Comparison of ENCODE assay signal across 8 cellular contexts in genomic region chr3:5026046-5026362, GRCh38. TPM values are rescaled to one million over a fixed set of nuclear protein-coding genes. Genes with fewer than 3 reads are reported as not detected.
DNase-seq lines count a peak whose midpoint lies in the region; ATAC-seq and TF ChIP-seq lines count a peak whose summit lies in the region.

No MANE protein-coding gene starts in this region.

- peak overlapping the region; percentile 72 for H3K27ac ChIP-seq in VCaP
- peak overlapping the region; percentile 79 for H3K27ac ChIP-seq in fibroblast of lung (ENCODE audit: insufficient read depth, low read length)
- H3K27ac ChIP-seq in prostate gland = peak overlapping the region; percentile 71 to 77

- no peak overlapping the region for H2AFZ ChIP-seq in fibroblast of lung (ENCODE audit: low read length)

- H3K4me1 ChIP-seq in Caco-2 (peaks cover 27% of the 10 kb centered on the region), fibroblast of lung (ENCODE audit: control insufficient read depth, extremely low read depth, insufficient read depth, low read length) (peaks cover 19% of the 10 kb centered on the region), prostate gland (replicated peaks) (no peaks in the 10 kb centered on the region)

- no peaks in the 10 kb centered on the region for H3K27me3 ChIP-seq in Caco-2 (replicated peaks; ENCODE audit: control insufficient read depth, insufficient read depth, low read length)
- no peaks in the 10 kb centered on the region for H3K27me3 ChIP-seq in fibroblast of lung (ENCODE audit: control insufficient read depth, insufficient read depth, low read length)
- H3K27me3 ChIP-seq in prostate gland (replicated peaks; ENCODE audit: insufficient read depth) = no peaks in the 10 kb centered on the region

- H3K27ac Mint-ChIP-seq in Caco-2 (ENCODE audit: unreplicated experiment) = peak overlapping the region; percentile 93

- TF ChIP-seq CTCF in Caco-2 (IDR thresholded peaks at IDR 0.05; ENCODE audit: insufficient read depth in 1 of 2, low read depth in 1 of 2, low read length in 1 of 2, severe bottlenecking in 1 of 2, unreplicated experiment in 1 of 2) (no peak), VCaP (conservative IDR thresholded peaks at IDR 0.05) (no peak), fibroblast of lung (conservative IDR thresholded peaks at IDR 0.05 in 1 of 2, IDR thresholded peaks at IDR 0.05 in 1 of 2; ENCODE audit: low read depth in 1 of 2, low read length in 2 of 2) (no peak), prostate gland (IDR thresholded peaks at IDR 0.05) (no peak)

- H3K27me3 Mint-ChIP-seq in Caco-2 (ENCODE audit: insufficient read depth, unreplicated experiment) = no peaks in the 10 kb centered on the region

- intact Hi-C loops in Caco-2 (cut with micrococcal nuclease; ENCODE audit: unreplicated experiment) (loop anchor here (1.0 kb wide), 2 partner anchors 48 to 315 kb away; no protein-coding TSS in a partner anchor), prostate gland (cut with DNase I) (loop anchor here (5.0 kb wide), 3 partner anchors 39 to 314 kb away; no protein-coding TSS in a partner anchor), head of caudate nucleus (cut with DNase I) (loop anchor here (5.0 kb wide), 1 partner anchor 39 kb away; no protein-coding TSS in a partner anchor)

- no peaks in the 10 kb centered on the region for H3K79me2 ChIP-seq in fibroblast of lung (ENCODE audit: control insufficient read depth, insufficient read depth, low read length)

- 32% methylated on average over 5 of the region's 5 CpGs for WGBS in prostate gland

- H3K4me2 ChIP-seq in fibroblast of lung (ENCODE audit: extremely low read depth, insufficient read depth, low read length) = peak overlapping the region; percentile 55

- H3K4me1 Mint-ChIP-seq in Caco-2 (ENCODE audit: low read depth, unreplicated experiment) = peaks cover 32% of the 10 kb centered on the region

- H3K4me3 Mint-ChIP-seq in Caco-2 (ENCODE audit: unreplicated experiment) = peak overlapping the region; percentile 88

- no TSS peak for BruUV-seq in Caco-2 (replicated peaks; lab: Mats Ljungman, UMichigan)

- ATAC-seq in GM18505 (IDR thresholded peaks at IDR 0.05; ENCODE audit: unreplicated experiment) = no peak

- CTCF ChIA-PET in Caco-2 (lab: Charles Lee) = interaction anchor here (0.6 to 1.8 kb wide), 6 partner anchors 9 to 417 kb away, joined by 3 to 8 read pairs (median 4); partner anchors contain the start of gene BHLHE40

- H3K36me3 ChIP-seq in Caco-2 (ENCODE audit: control insufficient read depth, insufficient read depth, low read length) (no peaks in the 10 kb centered on the region), fibroblast of lung (ENCODE audit: control insufficient read depth, insufficient read depth, low read length) (no peaks in the 10 kb centered on the region), prostate gland (no peaks in the 10 kb centered on the region)

- DNase-seq in Caco-2 (no peak), fibroblast of lung (ENCODE audit: low read depth in 2 of 2) (no peak), prostate gland (ENCODE audit: low spot score) (no peak), head of caudate nucleus (no peak), NCI-H2196 (lab: John Stamatoyannopoulos, UW; ENCODE audit: unreplicated experiment) (no peak), 8988T (no peak)

- POLR2A ChIA-PET in Caco-2 (lab: Charles Lee) = no interaction called here

- H3K36me3 Mint-ChIP-seq in Caco-2 (ENCODE audit: insufficient read depth, unreplicated experiment) = peaks cover 5% of the 10 kb centered on the region

- no peak for TF ChIP-seq POLR2A in prostate gland (IDR thresholded peaks at IDR 0.05)
- TF ChIP-seq POLR2A in GM18505 (IDR thresholded peaks at IDR 0.05; ENCODE audit: borderline replicate concordance, extremely low read depth, insufficient read depth, insufficient read length) = no peak

- no peaks in the 10 kb centered on the region for H3K9me3 Mint-ChIP-seq in Caco-2 (ENCODE audit: unreplicated experiment)

- H3K4me3 ChIP-seq in Caco-2 (ENCODE audit: low read depth, low read length) (0 out of 2 replicates have a peak overlapping the region, but pooled peaks have one; percentile 48), fibroblast of lung (replicated peaks in 1 of 4; ENCODE audit: control extremely low read depth in 1 of 4, insufficient read depth in 1 of 4, low read depth in 3 of 4, low read length in 4 of 4) (peak overlapping the region in 2 of 4 experiments; percentile 12 to 64), prostate gland (peak overlapping the region; percentile 34 to 36)

- H3K9me3 ChIP-seq in Caco-2 (no peaks in the 10 kb centered on the region), fibroblast of lung (ENCODE audit: control insufficient read depth, insufficient read depth, low read depth, low read length) (no peaks in the 10 kb centered on the region), prostate gland (no peaks in the 10 kb centered on the region)

- peak overlapping the region; percentile 82 for H3K9ac ChIP-seq in fibroblast of lung (ENCODE audit: insufficient read depth, low read length)

- no peaks in the 10 kb centered on the region for H4K20me1 ChIP-seq in fibroblast of lung (ENCODE audit: control insufficient read depth, extremely low read depth, insufficient read depth, low read length)

RNA-seq across cellular contexts. Expression of gene BHLHE40, which starts 46.8 kb away (rescaled TPM):
- total RNA-seq in Caco-2 (2022) = 8.5 and 8.7 TPM in 2 replicates
- total RNA-seq in fibroblast of lung = 12.8 and 16.7 TPM in 2 replicates
- polyA plus RNA-seq in fibroblast of lung = 20.8 and 28.4 TPM in 2 replicates
- polyA plus RNA-seq in fibroblast of lung (2012) = 20.9 and 37.6 TPM in 2 replicates
- 46.1 and 68.2 TPM in 2 replicates for polyA minus RNA-seq in fibroblast of lung (ENCODE audit: low replicate concordance)
- total RNA-seq in prostate gland = 10 to 100 TPM; 32.3 to 52.0 TPM
